11 cellular contexts compared by ENCODE assay signal in the genomic region with DNA sequence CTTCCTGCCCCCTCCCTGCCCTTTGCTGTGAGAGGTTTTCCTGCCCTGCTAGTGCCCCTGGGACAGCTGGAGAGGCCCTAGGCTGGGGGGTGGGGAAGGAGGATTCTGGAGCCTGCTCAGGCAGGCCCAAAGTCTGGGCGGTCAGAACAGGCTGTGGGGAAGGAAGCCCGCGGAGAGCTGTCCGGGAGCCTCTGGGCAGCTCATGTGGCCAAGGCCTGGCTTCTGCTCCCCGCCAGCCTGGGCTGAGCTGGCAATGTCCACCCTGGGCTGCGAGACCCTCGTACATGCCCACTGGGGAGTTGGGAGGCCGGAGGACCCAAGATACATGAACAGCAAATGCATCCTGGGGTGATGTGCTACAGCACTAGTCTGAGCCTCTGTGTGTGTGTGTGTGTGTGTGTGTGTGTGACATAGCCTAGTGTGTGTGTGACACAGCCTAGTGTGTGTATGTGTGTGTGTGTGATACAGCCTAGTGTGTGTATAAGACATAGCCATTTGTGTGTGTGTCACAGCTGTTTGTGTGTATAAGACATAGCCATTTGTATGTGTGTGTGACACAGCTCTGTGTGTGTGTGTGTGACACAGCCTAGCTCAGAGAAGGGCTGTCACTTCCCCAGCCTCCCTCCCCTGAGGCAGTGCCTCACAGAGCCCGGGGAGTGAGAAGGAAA.
A peak's percentile ranks its signal among the peaks of the same experiment; 100 is the strongest.
DNase-seq lines count a peak whose midpoint lies in the region; ATAC-seq, FAIRE-seq and TF ChIP-seq lines count a peak whose summit lies in the region.
"Had no signal": no experiment of that assay in that cellular context is flagged by ENCODE, and none has a peak within 500 bp of the region (broad histone marks: within the 10 kb centered on the region; RNA-seq: fewer than 3 reads in every experiment).

No MANE protein-coding gene starts in this region.

- H3K4me3 Mint-ChIP-seq in effector memory CD8-positive, alpha-beta T cell: no peak overlapping the region
- H3K4me3 Mint-ChIP-seq: activated CD4-positive, alpha-beta memory T cell treated with anti-CD3 and anti-CD28 coated beads for 36 hours; activated naive CD8-positive, alpha-beta T cell treated with anti-CD3 and anti-CD28 coated beads, Interleukin-2, amount 10 ng/mL, durations not matched to agents 7 days and 5 days had no signal

- peak; percentile 45 for FAIRE-seq in GM12891 (lab: Jason Lieb, UNC)

- TF ChIP-seq CTCF in RWPE1 (conservative IDR thresholded peaks at IDR 0.05; ENCODE audit: low read depth) (no peak), smooth muscle cell (IDR thresholded peaks at IDR 0.05; ENCODE audit: borderline replicate concordance, insufficient read depth, poor library complexity, severe bottlenecking) (no peak)

- no peaks in the 10 kb centered on the region for H3K36me3 ChIP-seq in smooth muscle cell (ENCODE audit: low read depth)

- no peak overlapping the region for H2AFZ ChIP-seq in smooth muscle cell (ENCODE audit: low read depth)

- peaks cover 3 to 16% of the 10 kb centered on the region in 2 donors for H3K4me1 Mint-ChIP-seq in effector memory CD8-positive, alpha-beta T cell (ENCODE audit: low read depth in 2 of 2)

- intact Hi-C loops in right cardiac atrium (cut with DNase I) (loop anchor here in 1 of 4 donors (10.0 kb wide), 1 partner anchor 301 kb away; a partner anchor contains a TSS), left colon (cut with DNase I, micrococcal nuclease) (no loop called here)

- no peak overlapping the region for H3K4me3 ChIP-seq in right cardiac atrium (ENCODE audit: low read length)
- no peak overlapping the region for H3K4me3 ChIP-seq in smooth muscle cell

- peaks cover 88% of the 10 kb centered on the region for H4K20me1 ChIP-seq in smooth muscle cell (ENCODE audit: low read depth)

- no peaks in the 10 kb centered on the region for H3K9me3 ChIP-seq in right cardiac atrium (ENCODE audit: control insufficient read depth, low read length)
- H3K9me3 ChIP-seq in smooth muscle cell (replicated peaks; ENCODE audit: low read depth): no peaks in the 10 kb centered on the region

- H3K4me1 ChIP-seq in right cardiac atrium (ENCODE audit: control insufficient read depth, insufficient read depth, low read length) (peaks cover 9% of the 10 kb centered on the region), smooth muscle cell (ENCODE audit: low read depth) (peaks cover 38% of the 10 kb centered on the region)

- peak; percentile 29 to 30 for ATAC-seq in right cardiac atrium
- ATAC-seq in effector memory CD8-positive, alpha-beta T cell (replicated peaks): no peak
- no peak for ATAC-seq in left colon
- ATAC-seq in GM21528 (IDR thresholded peaks at IDR 0.05; ENCODE audit: low FRiP score, unreplicated experiment): no peak

- peak overlapping the region; percentile 57 for H3K4me2 ChIP-seq in smooth muscle cell

- CTCF ChIA-PET in RWPE1 (lab: Yijun Ruan, JAX): interaction anchor here (0.6 kb wide), 1 partner anchor 259 kb away, joined by 4 read pairs; no protein-coding TSS in a partner anchor

- POLR2A ChIA-PET in RWPE1 (lab: Yijun Ruan, JAX; ENCODE audit: low non-redundant PET): no interaction called here

- no peaks in the 10 kb centered on the region for H3K9me3 Mint-ChIP-seq in effector memory CD8-positive, alpha-beta T cell
- H3K9me3 Mint-ChIP-seq: activated CD4-positive, alpha-beta memory T cell treated with anti-CD3 and anti-CD28 coated beads for 36 hours; activated naive CD8-positive, alpha-beta T cell treated with anti-CD3 and anti-CD28 coated beads, Interleukin-2, amount 10 ng/mL, durations not matched to agents 7 days and 5 days had no signal

- H3K27me3 ChIP-seq in right cardiac atrium (ENCODE audit: control insufficient read depth, insufficient read depth) (no peaks in the 10 kb centered on the region), smooth muscle cell (ENCODE audit: low read depth) (no peaks in the 10 kb centered on the region)

- DNase-seq in GM12891 (ENCODE audit: insufficient read length, low spot score) (no peak), RWPE1 (ENCODE audit: low spot score) (peak; percentile 60), right cardiac atrium (peak in 2 of 3 donors; percentile 82 to 86), smooth muscle cell (lab: John Stamatoyannopoulos, UW; ENCODE audit: unreplicated experiment) (peak; percentile 27), left colon (no peak)
- no peak for DNase-seq in effector memory CD8-positive, alpha-beta T cell
- DNase-seq: activated CD4-positive, alpha-beta memory T cell treated with anti-CD3 and anti-CD28 coated beads for 36 hours; NCI-H2081 had no signal

- WGBS in right cardiac atrium: 42% methylated on average over 9 of the region's 9 CpGs
- WGBS in smooth muscle cell (ENCODE audit: low lambda C conversion rate): 54% methylated on average over 9 of the region's 9 CpGs

- TF ChIP-seq POLR2A in GM12891 (IDR thresholded peaks at IDR 0.05; ENCODE audit: low read depth, low read length): no peak

- no peaks in the 10 kb centered on the region for H3K36me3 Mint-ChIP-seq in effector memory CD8-positive, alpha-beta T cell (ENCODE audit: insufficient read depth)
- H3K36me3 Mint-ChIP-seq: activated CD4-positive, alpha-beta memory T cell treated with anti-CD3 and anti-CD28 coated beads for 36 hours; activated naive CD8-positive, alpha-beta T cell treated with anti-CD3 and anti-CD28 coated beads, Interleukin-2, amount 10 ng/mL, durations not matched to agents 7 days and 5 days had no signal

- H3K27me3 Mint-ChIP-seq in effector memory CD8-positive, alpha-beta T cell: peaks cover 26 to 54% of the 10 kb centered on the region in 2 donors
- H3K27me3 Mint-ChIP-seq: activated CD4-positive, alpha-beta memory T cell treated with anti-CD3 and anti-CD28 coated beads for 36 hours; activated naive CD8-positive, alpha-beta T cell treated with anti-CD3 and anti-CD28 coated beads, Interleukin-2, amount 10 ng/mL, durations not matched to agents 7 days and 5 days had no signal

- peaks cover 6% of the 10 kb centered on the region for H3K79me2 ChIP-seq in smooth muscle cell (ENCODE audit: low read depth)

- peaks cover 1% of the 10 kb centered on the region for H3F3A ChIP-seq in smooth muscle cell (ENCODE audit: low read depth)

- H3K27ac ChIP-seq in RWPE1 (peak overlapping the region; percentile 71), right cardiac atrium (ENCODE audit: low read length) (no peak overlapping the region), smooth muscle cell (ENCODE audit: low read depth) (no peak overlapping the region)
- H3K27ac ChIP-seq: parathyroid adenoma had no signal

- H3K27ac Mint-ChIP-seq in effector memory CD8-positive, alpha-beta T cell: no peak overlapping the region
- H3K27ac Mint-ChIP-seq: activated CD4-positive, alpha-beta memory T cell treated with anti-CD3 and anti-CD28 coated beads for 36 hours; activated naive CD8-positive, alpha-beta T cell treated with anti-CD3 and anti-CD28 coated beads, Interleukin-2, amount 10 ng/mL, durations not matched to agents 7 days and 5 days had no signal

- H3K9ac ChIP-seq in smooth muscle cell (ENCODE audit: low read depth): no peak overlapping the region
- H3K9ac ChIP-seq: parathyroid adenoma had no signal

TF ChIP-seq in GM12891, 5 proteins besides CTCF, POLR2A, EP300 and RAD21:
- TF ChIP-seq PAX5 (IDR thresholded peaks at IDR 0.05; ENCODE audit: insufficient read depth, low read length, severe bottlenecking) (no peak), SPI1 (IDR thresholded peaks at IDR 0.05; ENCODE audit: low read depth, low read length) (no peak), POLR2AphosphoS5 (IDR thresholded peaks at IDR 0.05; ENCODE audit: low read depth, low read length) (no peak), POU2F2 (IDR thresholded peaks at IDR 0.05; ENCODE audit: low read depth, low read length) (no peak), TAF1 (IDR thresholded peaks at IDR 0.05; ENCODE audit: low read depth, low read length) (no peak)

Comparison
In these comparisons a context has a peak if more than half of its experiments do, and no peak if none do; other contexts are left out.
1. DNase-seq: peak in RWPE1 (single experiment), right cardiac atrium (2 of 3) and smooth muscle cell (single experiment); none in GM12891 (single experiment), effector memory CD8-positive, alpha-beta T cell (0 of 3) and left colon (0 of 2).
2. ATAC-seq: peak in right cardiac atrium (2 of 2); none in effector memory CD8-positive, alpha-beta T cell (single experiment), left colon (single experiment) and GM21528 (single experiment).